ENCODE assay signal across 25 cellular contexts in the genomic region with DNA sequence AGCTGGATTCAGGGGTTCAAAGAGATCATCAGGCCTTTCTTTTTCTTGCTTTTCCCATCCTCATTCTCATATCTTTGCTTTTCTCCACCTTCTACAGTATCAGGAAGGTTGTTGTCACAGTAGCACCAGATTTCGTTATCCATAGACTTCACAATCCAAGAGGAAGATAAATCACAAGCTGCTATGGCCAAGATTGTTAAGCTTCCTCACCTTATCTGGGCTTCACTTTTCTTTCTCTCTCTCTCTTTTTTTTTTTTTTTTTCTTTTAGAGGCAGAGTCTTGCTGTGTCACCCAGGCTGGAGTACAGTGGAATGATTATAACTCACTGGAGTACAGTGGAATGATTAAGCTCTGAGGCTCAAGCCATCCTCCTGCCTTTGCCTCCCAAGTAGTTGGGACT.
"Had no signal": no experiment of that assay in that cellular context is flagged by ENCODE, and none has a peak within 500 bp of the region (broad histone marks: within the 10 kb centered on the region; RNA-seq: fewer than 3 reads in every experiment).

No MANE protein-coding gene starts in this region.

- H3K4me3 ChIP-seq: gastrocnemius medialis, lung, mucosa of descending colon, pancreas, thoracic aorta, tibial nerve, upper lobe of left lung had no signal

- H3K4me1 ChIP-seq: pancreas, upper lobe of left lung had no signal

- DNase-seq: cerebellar nuclear complex; cortex of kidney; effector memory CD8-positive, alpha-beta T cell; foreskin fibroblast; gastrocnemius medialis; head of caudate nucleus; hippocampal formation; left colon; mucosa of descending colon; naive B cell; pancreas; retina; stimulated activated CD4-positive, alpha-beta T cell treated with anti-CD3 and anti-CD28 coated beads, Interleukin-4, amount 100 ng/mL, for 4 hours; stimulated activated naive CD8-positive, alpha-beta T cell treated with anti-CD3 and anti-CD28 coated beads, Interleukin-15, Interleukin-2, amounts not matched to agents 100 U/mL and 50 U/mL, for 24 hours; upper lobe of left lung had no signal

- H3K9me3 ChIP-seq: gastrocnemius medialis, mucosa of descending colon, neutrophil, pancreas, thoracic aorta, tibial nerve, upper lobe of left lung had no signal

- H3K27me3 ChIP-seq: gastrocnemius medialis, neutrophil, pancreas, tibial nerve, upper lobe of left lung had no signal

- H3K36me3 ChIP-seq: gastrocnemius medialis, neutrophil, pancreas, thoracic aorta had no signal

- FAIRE-seq: islet of Langerhans, pancreas, urothelium cell line had no signal

- H3K27ac ChIP-seq: neutrophil, pancreas, tibial nerve, upper lobe of left lung had no signal

- ATAC-seq: effector memory CD8-positive, alpha-beta T cell; esophagus mucosa; gastrocnemius medialis; left colon; mucosa of descending colon; natural killer cell treated with Interleukin-12 subunit alpha and Interleukin-12 subunit beta and Interleukin-15 and Interleukin-18, amount 100 ng/mL, for 72 hours; pancreas; sciatic nerve; stimulated activated memory B cell treated with anti-CD40 and anti-IgM and Interleukin-4, amounts not matched to agents 10 μg/mL and 1 μg/mL and 100 μg/mL, for 72 hours; stimulated activated naive CD8-positive, alpha-beta T cell treated with anti-CD3 and anti-CD28 coated beads, Interleukin-15, Interleukin-2, amounts not matched to agents 100 U/mL and 50 U/mL, for 24 hours had no signal
